1 cellular context compared by ENCODE assay signal in genomic region chr3:21859124-21859781, GRCh38.
TF ChIP-seq lines count a peak whose summit lies in the region.

No MANE protein-coding gene starts in this region.

TF ChIP-seq in WTC11, 78 proteins besides CTCF, POLR2A, EP300 and RAD21 (continued from another document):
- TF ChIP-seq, protein P1, sequence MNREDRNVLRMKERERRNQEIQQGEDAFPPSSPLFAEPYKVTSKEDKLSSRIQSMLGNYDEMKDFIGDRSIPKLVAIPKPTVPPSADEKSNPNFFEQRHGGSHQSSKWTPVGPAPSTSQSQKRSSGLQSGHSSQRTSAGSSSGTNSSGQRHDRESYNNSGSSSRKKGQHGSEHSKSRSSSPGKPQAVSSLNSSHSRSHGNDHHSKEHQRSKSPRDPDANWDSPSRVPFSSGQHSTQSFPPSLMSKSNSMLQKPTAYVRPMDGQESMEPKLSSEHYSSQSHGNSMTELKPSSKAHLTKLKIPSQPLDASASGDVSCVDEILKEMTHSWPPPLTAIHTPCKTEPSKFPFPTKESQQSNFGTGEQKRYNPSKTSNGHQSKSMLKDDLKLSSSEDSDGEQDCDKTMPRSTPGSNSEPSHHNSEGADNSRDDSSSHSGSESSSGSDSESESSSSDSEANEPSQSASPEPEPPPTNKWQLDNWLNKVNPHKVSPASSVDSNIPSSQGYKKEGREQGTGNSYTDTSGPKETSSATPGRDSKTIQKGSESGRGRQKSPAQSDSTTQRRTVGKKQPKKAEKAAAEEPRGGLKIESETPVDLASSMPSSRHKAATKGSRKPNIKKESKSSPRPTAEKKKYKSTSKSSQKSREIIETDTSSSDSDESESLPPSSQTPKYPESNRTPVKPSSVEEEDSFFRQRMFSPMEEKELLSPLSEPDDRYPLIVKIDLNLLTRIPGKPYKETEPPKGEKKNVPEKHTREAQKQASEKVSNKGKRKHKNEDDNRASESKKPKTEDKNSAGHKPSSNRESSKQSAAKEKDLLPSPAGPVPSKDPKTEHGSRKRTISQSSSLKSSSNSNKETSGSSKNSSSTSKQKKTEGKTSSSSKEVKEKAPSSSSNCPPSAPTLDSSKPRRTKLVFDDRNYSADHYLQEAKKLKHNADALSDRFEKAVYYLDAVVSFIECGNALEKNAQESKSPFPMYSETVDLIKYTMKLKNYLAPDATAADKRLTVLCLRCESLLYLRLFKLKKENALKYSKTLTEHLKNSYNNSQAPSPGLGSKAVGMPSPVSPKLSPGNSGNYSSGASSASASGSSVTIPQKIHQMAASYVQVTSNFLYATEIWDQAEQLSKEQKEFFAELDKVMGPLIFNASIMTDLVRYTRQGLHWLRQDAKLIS (CRISPR knock-in tag; IDR thresholded peaks at IDR 0.05; ENCODE audit: borderline replicate concordance) = no peak
- TF ChIP-seq NFATC4 (CRISPR knock-in tag; IDR thresholded peaks at IDR 0.05) (no peak), ZNF232 (CRISPR knock-in tag; IDR thresholded peaks at IDR 0.05) (no peak), ZNF396 (CRISPR knock-in tag; IDR thresholded peaks at IDR 0.05; ENCODE audit: borderline replicate concordance) (no peak), ETV6 (CRISPR knock-in tag; IDR thresholded peaks at IDR 0.05) (no peak), RELA (CRISPR knock-in tag; IDR thresholded peaks at IDR 0.05; ENCODE audit: borderline replicate concordance) (no peak), MAX (CRISPR knock-in tag; IDR thresholded peaks at IDR 0.05) (no peak), HMGA2 (CRISPR knock-in tag; IDR thresholded peaks at IDR 0.05) (no peak), ZNF416 (CRISPR knock-in tag; IDR thresholded peaks at IDR 0.05) (no peak), NFYB (CRISPR knock-in tag; conservative IDR thresholded peaks at IDR 0.05; ENCODE audit: low read depth) (no peak)
- TF ChIP-seq, protein P2, sequence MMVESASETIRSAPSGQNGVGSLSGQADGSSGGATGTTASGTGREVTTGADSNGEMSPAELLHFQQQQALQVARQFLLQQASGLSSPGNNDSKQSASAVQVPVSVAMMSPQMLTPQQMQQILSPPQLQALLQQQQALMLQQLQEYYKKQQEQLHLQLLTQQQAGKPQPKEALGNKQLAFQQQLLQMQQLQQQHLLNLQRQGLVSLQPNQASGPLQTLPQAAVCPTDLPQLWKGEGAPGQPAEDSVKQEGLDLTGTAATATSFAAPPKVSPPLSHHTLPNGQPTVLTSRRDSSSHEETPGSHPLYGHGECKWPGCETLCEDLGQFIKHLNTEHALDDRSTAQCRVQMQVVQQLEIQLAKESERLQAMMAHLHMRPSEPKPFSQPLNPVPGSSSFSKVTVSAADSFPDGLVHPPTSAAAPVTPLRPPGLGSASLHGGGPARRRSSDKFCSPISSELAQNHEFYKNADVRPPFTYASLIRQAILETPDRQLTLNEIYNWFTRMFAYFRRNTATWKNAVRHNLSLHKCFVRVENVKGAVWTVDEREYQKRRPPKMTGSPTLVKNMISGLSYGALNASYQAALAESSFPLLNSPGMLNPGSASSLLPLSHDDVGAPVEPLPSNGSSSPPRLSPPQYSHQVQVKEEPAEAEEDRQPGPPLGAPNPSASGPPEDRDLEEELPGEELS (CRISPR knock-in tag; IDR thresholded peaks at IDR 0.05) = no peak
- TF ChIP-seq, protein P3, sequence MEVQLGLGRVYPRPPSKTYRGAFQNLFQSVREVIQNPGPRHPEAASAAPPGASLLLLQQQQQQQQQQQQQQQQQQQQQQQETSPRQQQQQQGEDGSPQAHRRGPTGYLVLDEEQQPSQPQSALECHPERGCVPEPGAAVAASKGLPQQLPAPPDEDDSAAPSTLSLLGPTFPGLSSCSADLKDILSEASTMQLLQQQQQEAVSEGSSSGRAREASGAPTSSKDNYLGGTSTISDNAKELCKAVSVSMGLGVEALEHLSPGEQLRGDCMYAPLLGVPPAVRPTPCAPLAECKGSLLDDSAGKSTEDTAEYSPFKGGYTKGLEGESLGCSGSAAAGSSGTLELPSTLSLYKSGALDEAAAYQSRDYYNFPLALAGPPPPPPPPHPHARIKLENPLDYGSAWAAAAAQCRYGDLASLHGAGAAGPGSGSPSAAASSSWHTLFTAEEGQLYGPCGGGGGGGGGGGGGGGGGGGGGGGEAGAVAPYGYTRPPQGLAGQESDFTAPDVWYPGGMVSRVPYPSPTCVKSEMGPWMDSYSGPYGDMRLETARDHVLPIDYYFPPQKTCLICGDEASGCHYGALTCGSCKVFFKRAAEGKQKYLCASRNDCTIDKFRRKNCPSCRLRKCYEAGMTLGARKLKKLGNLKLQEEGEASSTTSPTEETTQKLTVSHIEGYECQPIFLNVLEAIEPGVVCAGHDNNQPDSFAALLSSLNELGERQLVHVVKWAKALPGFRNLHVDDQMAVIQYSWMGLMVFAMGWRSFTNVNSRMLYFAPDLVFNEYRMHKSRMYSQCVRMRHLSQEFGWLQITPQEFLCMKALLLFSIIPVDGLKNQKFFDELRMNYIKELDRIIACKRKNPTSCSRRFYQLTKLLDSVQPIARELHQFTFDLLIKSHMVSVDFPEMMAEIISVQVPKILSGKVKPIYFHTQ (CRISPR knock-in tag; IDR thresholded peaks at IDR 0.05) = no peak
